ENCODE assay signal across 8 cellular contexts in the genomic region with DNA sequence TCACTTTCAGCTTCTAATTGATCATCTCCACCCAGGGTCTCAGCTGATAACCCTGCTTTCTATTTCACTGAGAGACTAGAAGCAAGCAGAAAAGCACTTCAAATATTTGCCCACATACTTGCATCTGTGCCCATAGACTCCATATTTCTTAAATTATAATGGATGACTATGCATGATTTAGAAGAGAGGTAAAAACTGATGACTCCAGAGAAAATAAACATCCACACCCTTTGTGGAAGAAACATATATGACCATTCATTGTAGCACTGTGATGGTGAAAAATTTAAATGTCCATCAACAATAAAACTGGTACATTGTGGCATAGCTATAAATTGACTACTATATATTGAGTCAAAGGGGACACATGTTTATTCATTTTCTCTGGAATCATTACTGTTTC.
"Had no signal": no experiment of that assay in that cellular context is flagged by ENCODE, and none has a peak within 500 bp of the region (broad histone marks: within the 10 kb centered on the region; RNA-seq: fewer than 3 reads in every experiment).

No MANE protein-coding gene starts in this region.

- H3K4me3 ChIP-seq: GM12878 had no signal

- DNase-seq: GDM1, GF-D8 had no signal

- ATAC-seq: GM12878 had no signal

- FAIRE-seq: G401.6, GM12878, GM12891, GM12892, GM18507, GM19239 had no signal
